ENCODE assay signal across 29 cellular contexts in genomic region chr2:212901604-212902275, GRCh38.
DNase-seq lines count a peak whose midpoint lies in the region; ATAC-seq and TF ChIP-seq lines count a peak whose summit lies in the region.
"Had no signal": no experiment of that assay in that cellular context is flagged by ENCODE, and none has a peak within 500 bp of the region (broad histone marks: within the 10 kb centered on the region; RNA-seq: fewer than 3 reads in every experiment).

No MANE protein-coding gene starts in this region.

- H3K27me3 ChIP-seq in body of pancreas (no peaks in the 10 kb centered on the region), mucosa of rectum (ENCODE audit: control insufficient read depth in 2 of 2, insufficient read depth in 2 of 2, low read length in 2 of 2) (no peaks in the 10 kb centered on the region), upper lobe of left lung (no peaks in the 10 kb centered on the region)
- H3K27me3 ChIP-seq: gastroesophageal sphincter, hepatocyte, MG63, pancreas, upper lobe of right lung had no signal

- peak; percentile 70 for ATAC-seq in HG02943 (IDR thresholded peaks at IDR 0.05; ENCODE audit: low read depth, unreplicated experiment)
- peak; percentile 15 for ATAC-seq in body of pancreas
- ATAC-seq in upper lobe of left lung (ENCODE audit: low FRiP score in 2 of 2) = no peak
- no peak for ATAC-seq in HG03280 (IDR thresholded peaks at IDR 0.05; ENCODE audit: unreplicated experiment)
- ATAC-seq: gastroesophageal sphincter; stimulated activated memory B cell treated with anti-CD40 and anti-IgM and Interleukin-4, amounts not matched to agents 10 μg/mL and 1 μg/mL and 100 μg/mL, for 72 hours; upper lobe of right lung had no signal

- TF ChIP-seq CTCF in C4-2B (conservative IDR thresholded peaks at IDR 0.05) (no peak), body of pancreas (IDR thresholded peaks at IDR 0.05) (no peak), upper lobe of left lung (IDR thresholded peaks at IDR 0.05) (no peak)

- H3K4me1 ChIP-seq in body of pancreas = peaks cover 4% of the 10 kb centered on the region
- peaks cover 7 to 22% of the 10 kb centered on the region in 2 donors for H3K4me1 ChIP-seq in mucosa of rectum (ENCODE audit: control insufficient read depth in 2 of 2, insufficient read depth in 2 of 2, low read length in 2 of 2)
- H3K4me1 ChIP-seq in upper lobe of left lung = no peaks in the 10 kb centered on the region
- H3K4me1 ChIP-seq: pancreas, upper lobe of right lung had no signal

- H3K9me3 ChIP-seq in body of pancreas = no peaks in the 10 kb centered on the region
- no peaks in the 10 kb centered on the region for H3K9me3 ChIP-seq in mucosa of rectum (ENCODE audit: control insufficient read depth in 2 of 2, low read length in 2 of 2)
- no peaks in the 10 kb centered on the region for H3K9me3 ChIP-seq in upper lobe of left lung
- H3K9me3 ChIP-seq: gastroesophageal sphincter, MG63, pancreas, upper lobe of right lung had no signal

- 35 to 38% methylated on average over 3 of the region's 3 CpGs for WGBS in body of pancreas, 2 donors
- WGBS in upper lobe of left lung, 2 donors = 73 to 77% methylated on average over 3 of the region's 3 CpGs

- TF ChIP-seq POLR2A in body of pancreas (IDR thresholded peaks at IDR 0.05) (no peak), upper lobe of left lung (IDR thresholded peaks at IDR 0.05) (no peak)

- H3K4me3 ChIP-seq in body of pancreas = no peak overlapping the region
- H3K4me3 ChIP-seq in mucosa of rectum (ENCODE audit: low read length in 2 of 2) = no peak overlapping the region
- H3K4me3 ChIP-seq in upper lobe of left lung = no peak overlapping the region
- H3K4me3 ChIP-seq: gastroesophageal sphincter, hepatocyte, MG63, pancreas, upper lobe of right lung had no signal

- intact Hi-C loops in body of pancreas (cut with DNase I) = no loop called here

- H3K27ac ChIP-seq in C4-2B (peak overlapping the region; percentile 60; the same call in 1 of the 2 replicates), body of pancreas (no peak overlapping the region), mucosa of rectum (ENCODE audit: low read depth in 2 of 2, low read length in 2 of 2) (peak overlapping the region; percentile 45 to 71), upper lobe of left lung (no peak overlapping the region)
- H3K27ac ChIP-seq: gastroesophageal sphincter, hepatocyte, HL-60, pancreas, upper lobe of right lung had no signal

- no peak overlapping the region for H3K9ac ChIP-seq in mucosa of rectum (ENCODE audit: low read depth in 1 of 2, low read length in 2 of 2)

- no peaks in the 10 kb centered on the region for H3K36me3 ChIP-seq in body of pancreas (replicated peaks in 1 of 2; ENCODE audit: insufficient read depth in 1 of 2, low read depth in 2 of 2)
- no peaks in the 10 kb centered on the region for H3K36me3 ChIP-seq in mucosa of rectum (ENCODE audit: control insufficient read depth in 2 of 2, insufficient read depth in 2 of 2, low read length in 2 of 2)
- H3K36me3 ChIP-seq in upper lobe of left lung = no peaks in the 10 kb centered on the region
- H3K36me3 ChIP-seq: gastroesophageal sphincter, MG63, pancreas, upper lobe of right lung had no signal

- TF ChIP-seq EP300 in upper lobe of left lung (IDR thresholded peaks at IDR 0.05) = no peak

- DNase-seq in body of pancreas (no peak), SW480 (ENCODE audit: low spot score) (no peak), NOMO-1 treated with dmso at 0.1 percent for 144 hours (lab: John Stamatoyannopoulos, UW; ENCODE audit: unreplicated experiment) (no peak), upper lobe of left lung (no peak)
- DNase-seq: activated CD4-positive, alpha-beta memory T cell treated with anti-CD3 and anti-CD28 coated beads for 36 hours; activated CD4-positive, CD25-positive, alpha-beta regulatory T cell treated with anti-CD3 and anti-CD28 coated beads, Interleukin-2, amount 50 U/mL, for 72 hours; activated CD8-positive, alpha-beta memory T cell treated with anti-CD3 and anti-CD28 coated beads, Interleukin-2, amount 50 U/mL, for 4 hours; activated naive CD4-positive, alpha-beta T cell treated with anti-CD3 and anti-CD28 coated beads for 36 hours; CD4-positive, alpha-beta memory T cell; DMS 273 treated with DMSO at 0.1 percent for 48 hours; H9; KG1; MG63; NCI-H1105; NCI-H1930; NCI-H524; NK-92 treated with Interleukin-12 subunit alpha and Interleukin-12 subunit beta, amount 100 ng/mL, for 24 hours; pancreas; Right ventricle myocardium superior; substantia nigra; upper lobe of right lung had no signal

Comparison
In these comparisons a context has a peak if more than half of its experiments do, and no peak if none do; other contexts are left out.
1. H3K27ac ChIP-seq: peak in C4-2B (single experiment) and mucosa of rectum (2 of 2); none in body of pancreas (0 of 4) and upper lobe of left lung (0 of 4).
2. ATAC-seq: peak in HG02943 (single experiment) and body of pancreas (single experiment); none in upper lobe of left lung (0 of 2) and HG03280 (single experiment).